30 cellular contexts compared by ENCODE assay signal in genomic region chr9:131292937-131293336, GRCh38. TPM values are rescaled to one million over a fixed set of nuclear protein-coding genes. Genes with fewer than 3 reads are reported as not detected.
"Had no signal": no experiment of that assay in that cellular context is flagged by ENCODE, and none has a peak within 500 bp of the region (broad histone marks: within the 10 kb centered on the region; RNA-seq: fewer than 3 reads in every experiment).

No MANE protein-coding gene starts in this region.

- H3K4me3 Mint-ChIP-seq: activated CD4-positive, alpha-beta memory T cell treated with anti-CD3 and anti-CD28 coated beads for 36 hours; activated CD4-positive, alpha-beta T cell treated with anti-CD3 and anti-CD28 coated beads for 36 hours; activated CD4-positive, alpha-beta T cell treated with anti-CD3 and anti-CD28 coated beads, Interleukin-2, amount 10 ng/mL, durations not matched to agents 24 days and 14 days; activated CD8-positive, alpha-beta memory T cell treated with anti-CD3 and anti-CD28 coated beads, Interleukin-2, amount 10 ng/mL, durations not matched to agents 7 days and 5 days; activated CD8-positive, alpha-beta T cell treated with anti-CD3 and anti-CD28 coated beads, Interleukin-2, amount 10 ng/mL, durations not matched to agents 7 days and 5 days; activated naive CD4-positive, alpha-beta T cell treated with anti-CD3 and anti-CD28 coated beads for 36 hours; activated naive CD4-positive, alpha-beta T cell treated with anti-CD3 and anti-CD28 coated beads, Interleukin-2, amount 50 U/mL, for 24 hours; activated naive CD8-positive, alpha-beta T cell treated with anti-CD3 and anti-CD28 coated beads for 36 hours; activated naive CD8-positive, alpha-beta T cell treated with anti-CD3 and anti-CD28 coated beads, Interleukin-2, amount 50 U/mL, for 24 hours; activated T-helper 1 cell treated with anti-CD3 and anti-CD28 coated beads, Interleukin-12 subunit alpha, Interleukin-12 subunit beta, Interleukin-2, Interleukin-4 antibody, amounts not matched to agents 30 ng/mL and 10 ng/mL and 1 ng/mL, durations not matched to agents 14 hours and 24 hours and 36 hours had no signal

- H3K4me3 ChIP-seq: adrenal gland, body of pancreas, colonic mucosa, esophagus squamous epithelium had no signal

- H3K27ac ChIP-seq: adrenal gland, body of pancreas, colonic mucosa, epithelial cell of prostate, esophagus squamous epithelium had no signal

- H3K9me3 ChIP-seq: adrenal gland, body of pancreas, colonic mucosa, esophagus squamous epithelium had no signal

- H3K36me3 ChIP-seq: adrenal gland, colonic mucosa, esophagus squamous epithelium had no signal

- DNase-seq: activated CD4-positive, alpha-beta memory T cell treated with anti-CD3 and anti-CD28 coated beads for 36 hours; activated CD4-positive, alpha-beta T cell treated with anti-CD3 and anti-CD28 coated beads for 36 hours; activated CD4-positive, alpha-beta T cell treated with anti-CD3 and anti-CD28 coated beads, Interleukin-2, amount 10 ng/mL, durations not matched to agents 24 days and 14 days; activated CD4-positive, CD25-positive, alpha-beta regulatory T cell; activated CD4-positive, CD25-positive, alpha-beta regulatory T cell treated with anti-CD3 and anti-CD28 coated beads, Interleukin-2, amount 50 U/mL, for 72 hours; activated CD8-positive, alpha-beta memory T cell treated with anti-CD3 and anti-CD28 coated beads, Interleukin-2, amount 10 ng/mL, durations not matched to agents 7 days and 5 days; activated CD8-positive, alpha-beta memory T cell treated with anti-CD3 and anti-CD28 coated beads, Interleukin-2, amount 50 U/mL, for 4 hours; activated CD8-positive, alpha-beta T cell treated with anti-CD3 and anti-CD28 coated beads, Interleukin-2, amount 10 ng/mL, durations not matched to agents 7 days and 5 days; activated effector memory CD4-positive, alpha-beta T cell treated with anti-CD3 and anti-CD28 coated beads, Interleukin-2, amount 50 U/mL, for 16 hours; activated naive CD4-positive, alpha-beta T cell treated with anti-CD3 and anti-CD28 coated beads for 36 hours; activated naive CD8-positive, alpha-beta T cell treated with anti-CD3 and anti-CD28 coated beads for 36 hours; activated naive CD8-positive, alpha-beta T cell treated with anti-CD3 and anti-CD28 coated beads, Interleukin-2, amount 50 U/mL, for 24 hours; activated T-cell treated with anti-CD3 and anti-CD28 coated beads, Interleukin-2, amount 50 U/mL, for 1 hour; activated T-cell treated with anti-CD3 and anti-CD28 coated beads, Interleukin-2, amount 50 U/mL, for 48 hours; adrenal gland; amygdala; aorta; body of pancreas; central memory CD4-positive, alpha-beta T cell; cerebellar nuclear complex; colonic mucosa; effector CD8-positive, alpha-beta T cell; esophagus squamous epithelium; foreskin melanocyte; T-helper 2 cell had no signal

- H3K36me3 Mint-ChIP-seq: activated CD4-positive, alpha-beta memory T cell treated with anti-CD3 and anti-CD28 coated beads for 36 hours; activated CD8-positive, alpha-beta memory T cell treated with anti-CD3 and anti-CD28 coated beads, Interleukin-2, amount 10 ng/mL, durations not matched to agents 7 days and 5 days; activated naive CD4-positive, alpha-beta T cell treated with anti-CD3 and anti-CD28 coated beads, Interleukin-2, amount 50 U/mL, for 24 hours; activated naive CD8-positive, alpha-beta T cell treated with anti-CD3 and anti-CD28 coated beads for 36 hours had no signal

- H3K27ac Mint-ChIP-seq: activated CD4-positive, alpha-beta memory T cell treated with anti-CD3 and anti-CD28 coated beads for 36 hours; activated CD4-positive, alpha-beta T cell treated with anti-CD3 and anti-CD28 coated beads for 36 hours; activated CD4-positive, alpha-beta T cell treated with anti-CD3 and anti-CD28 coated beads, Interleukin-2, amount 10 ng/mL, durations not matched to agents 24 days and 14 days; activated CD8-positive, alpha-beta memory T cell treated with anti-CD3 and anti-CD28 coated beads, Interleukin-2, amount 10 ng/mL, durations not matched to agents 7 days and 5 days; activated naive CD4-positive, alpha-beta T cell treated with anti-CD3 and anti-CD28 coated beads for 36 hours; activated naive CD4-positive, alpha-beta T cell treated with anti-CD3 and anti-CD28 coated beads, Interleukin-2, amount 50 U/mL, for 24 hours; activated naive CD8-positive, alpha-beta T cell treated with anti-CD3 and anti-CD28 coated beads for 36 hours; activated naive CD8-positive, alpha-beta T cell treated with anti-CD3 and anti-CD28 coated beads, Interleukin-2, amount 50 U/mL, for 24 hours; activated T-helper 1 cell treated with anti-CD3 and anti-CD28 coated beads, Interleukin-12 subunit alpha, Interleukin-12 subunit beta, Interleukin-2, Interleukin-4 antibody, amounts not matched to agents 30 ng/mL and 10 ng/mL and 1 ng/mL, durations not matched to agents 14 hours and 24 hours and 36 hours; activated T-helper 2 cell treated with anti-CD3 and anti-CD28 coated beads, Interferon-gamma antibody, Interleukin-2, Interleukin-4, amounts not matched to agents 10 μg/mL and 5 μg/mL and 100 μg/mL, durations not matched to agents 14 hours and 24 hours and 36 hours had no signal

- H3K4me1 Mint-ChIP-seq: activated CD4-positive, alpha-beta T cell treated with anti-CD3 and anti-CD28 coated beads for 36 hours; activated CD8-positive, alpha-beta memory T cell treated with anti-CD3 and anti-CD28 coated beads, Interleukin-2, amount 10 ng/mL, durations not matched to agents 7 days and 5 days; activated naive CD4-positive, alpha-beta T cell treated with anti-CD3 and anti-CD28 coated beads, Interleukin-2, amount 50 U/mL, for 24 hours; activated naive CD8-positive, alpha-beta T cell treated with anti-CD3 and anti-CD28 coated beads for 36 hours; activated naive CD8-positive, alpha-beta T cell treated with anti-CD3 and anti-CD28 coated beads, Interleukin-2, amount 50 U/mL, for 24 hours had no signal

- ATAC-seq: activated CD4-positive, alpha-beta T cell treated with anti-CD3 and anti-CD28 coated beads for 36 hours; activated CD8-positive, alpha-beta memory T cell treated with anti-CD3 and anti-CD28 coated beads, Interleukin-2, amount 10 ng/mL, durations not matched to agents 7 days and 5 days; activated CD8-positive, alpha-beta T cell treated with anti-CD3 and anti-CD28 coated beads, Interleukin-2, amount 10 ng/mL, durations not matched to agents 7 days and 5 days; activated naive CD8-positive, alpha-beta T cell treated with anti-CD3 and anti-CD28 coated beads, Interleukin-2, amount 50 U/mL, for 24 hours; body of pancreas had no signal

- H3K27me3 Mint-ChIP-seq: activated CD4-positive, alpha-beta memory T cell treated with anti-CD3 and anti-CD28 coated beads for 36 hours; activated CD4-positive, alpha-beta T cell treated with anti-CD3 and anti-CD28 coated beads for 36 hours; activated CD8-positive, alpha-beta memory T cell treated with anti-CD3 and anti-CD28 coated beads, Interleukin-2, amount 10 ng/mL, durations not matched to agents 7 days and 5 days; activated naive CD4-positive, alpha-beta T cell treated with anti-CD3 and anti-CD28 coated beads, Interleukin-2, amount 50 U/mL, for 24 hours; activated naive CD8-positive, alpha-beta T cell treated with anti-CD3 and anti-CD28 coated beads for 36 hours; activated naive CD8-positive, alpha-beta T cell treated with anti-CD3 and anti-CD28 coated beads, Interleukin-2, amount 50 U/mL, for 24 hours had no signal

- H3K9me3 Mint-ChIP-seq: activated CD4-positive, alpha-beta memory T cell treated with anti-CD3 and anti-CD28 coated beads for 36 hours; activated CD4-positive, alpha-beta T cell treated with anti-CD3 and anti-CD28 coated beads, Interleukin-2, amount 10 ng/mL, durations not matched to agents 24 days and 14 days; activated naive CD4-positive, alpha-beta T cell treated with anti-CD3 and anti-CD28 coated beads for 36 hours; activated naive CD4-positive, alpha-beta T cell treated with anti-CD3 and anti-CD28 coated beads, Interleukin-2, amount 50 U/mL, for 24 hours; activated naive CD8-positive, alpha-beta T cell treated with anti-CD3 and anti-CD28 coated beads for 36 hours; activated naive CD8-positive, alpha-beta T cell treated with anti-CD3 and anti-CD28 coated beads, Interleukin-2, amount 50 U/mL, for 24 hours; activated T-helper 1 cell treated with anti-CD3 and anti-CD28 coated beads, Interleukin-12 subunit alpha, Interleukin-12 subunit beta, Interleukin-2, Interleukin-4 antibody, amounts not matched to agents 30 ng/mL and 10 ng/mL and 1 ng/mL, durations not matched to agents 14 hours and 24 hours and 36 hours; activated T-helper 2 cell treated with anti-CD3 and anti-CD28 coated beads, Interferon-gamma antibody, Interleukin-2, Interleukin-4, amounts not matched to agents 10 μg/mL and 5 μg/mL and 100 μg/mL, durations not matched to agents 14 hours and 24 hours and 36 hours had no signal

- H3K4me1 ChIP-seq: body of pancreas, colonic mucosa had no signal

- H3K27me3 ChIP-seq: adrenal gland, body of pancreas, colonic mucosa, esophagus squamous epithelium had no signal

RNA-seq across cellular contexts. Expression of gene PLPP7, which starts 3.4 kb away (rescaled TPM):
- total RNA-seq: activated CD4-positive, alpha-beta memory T cell treated with anti-CD3 and anti-CD28 coated beads for 36 hours; activated CD4-positive, alpha-beta T cell treated with anti-CD3 and anti-CD28 coated beads, Interleukin-2, amount 10 ng/mL, durations not matched to agents 24 days and 14 days; activated CD8-positive, alpha-beta memory T cell treated with anti-CD3 and anti-CD28 coated beads, Interleukin-2, amount 10 ng/mL, durations not matched to agents 7 days and 5 days; activated T-helper 1 cell treated with anti-CD3 and anti-CD28 coated beads, Interleukin-12 subunit alpha, Interleukin-12 subunit beta, Interleukin-2, Interleukin-4 antibody, amounts not matched to agents 30 ng/mL and 10 ng/mL and 1 ng/mL, durations not matched to agents 14 hours and 24 hours and 36 hours; activated T-helper 2 cell treated with anti-CD3 and anti-CD28 coated beads, Interferon-gamma antibody, Interleukin-2, Interleukin-4, amounts not matched to agents 10 μg/mL and 5 μg/mL and 100 μg/mL, durations not matched to agents 14 hours and 24 hours and 36 hours; T-helper 1 cell treated with Interleukin-12 subunit alpha and Interleukin-12 subunit beta and Interleukin-4 antibody, amounts not matched to agents 30 ng/mL and 1 ng/mL, for 36 hours had no signal
